Comparison of ENCODE assay signal across 24 cellular contexts in genomic region chr12:104637616-104638015, GRCh38.
DNase-seq lines count a peak whose midpoint lies in the region; ATAC-seq, FAIRE-seq and TF ChIP-seq lines count a peak whose summit lies in the region.
"Had no signal": no experiment of that assay in that cellular context is flagged by ENCODE, and none has a peak within 500 bp of the region (broad histone marks: within the 10 kb centered on the region; RNA-seq: fewer than 3 reads in every experiment).

No MANE protein-coding gene starts in this region.

- H3K4me1 ChIP-seq in CD4-positive, CD25-positive, alpha-beta regulatory T cell (ENCODE audit: control insufficient read depth, insufficient read depth, low read length, poor library complexity, severe bottlenecking), result peaks cover 27% of the 10 kb centered on the region
- H3K4me1 ChIP-seq in H9 (ENCODE audit: insufficient read depth, low read length) (no peaks in the 10 kb centered on the region), K562 (replicated peaks in 1 of 2; ENCODE audit: control insufficient read depth in 2 of 2, insufficient read depth in 2 of 2, low read length in 2 of 2) (peaks cover 4 to 7% of the 10 kb centered on the region in 2 experiments; a peak in 2 of 5 replicates), mesenchymal stem cell (ENCODE audit: control insufficient read depth, insufficient read depth, low read depth, low read length) (no peaks in the 10 kb centered on the region), PC-3 (ENCODE audit: insufficient read depth, low read length) (no peaks in the 10 kb centered on the region)
- H3K4me1 ChIP-seq: parathyroid adenoma, thyroid gland had no signal

- no peaks in the 10 kb centered on the region for H3K27me3 ChIP-seq in CD4-positive, CD25-positive, alpha-beta regulatory T cell (ENCODE audit: control insufficient read depth, insufficient read depth, low read length)
- no peaks in the 10 kb centered on the region for H3K27me3 ChIP-seq in H9 (ENCODE audit: insufficient read depth, low read length)
- H3K27me3 ChIP-seq in K562 (ENCODE audit: control insufficient read depth in 2 of 2, insufficient read depth in 2 of 2, low read length in 2 of 2), result no peaks in the 10 kb centered on the region
- peaks cover 0 to 23% of the 10 kb centered on the region in 2 experiments for H3K27me3 ChIP-seq in mesenchymal stem cell (ENCODE audit: control insufficient read depth in 1 of 2, insufficient read depth in 1 of 2, low read length in 2 of 2)
- H3K27me3 ChIP-seq in PC-3 (ENCODE audit: low read length), result no peaks in the 10 kb centered on the region
- H3K27me3 ChIP-seq: thyroid gland had no signal

- H3K9me2 ChIP-seq in PC-3 (replicated peaks; ENCODE audit: low read length), result no peaks in the 10 kb centered on the region

- H3K36me3 Mint-ChIP-seq in CD4-positive, CD25-positive, alpha-beta regulatory T cell, result peaks cover 32% of the 10 kb centered on the region
- no peaks in the 10 kb centered on the region; a peak in 1 of 7 replicates for H3K36me3 Mint-ChIP-seq in H9 (ENCODE audit: insufficient read depth in 1 of 3, low read depth in 3 of 3)

- no peak overlapping the region for H2AFZ ChIP-seq in H9 (ENCODE audit: low read length)
- no peak overlapping the region for H2AFZ ChIP-seq in K562 (ENCODE audit: low read depth, low read length)
- no peak overlapping the region for H2AFZ ChIP-seq in mesenchymal stem cell (ENCODE audit: low read depth, low read length)
- no peak overlapping the region for H2AFZ ChIP-seq in PC-3 (ENCODE audit: low read length)
- H2AFZ ChIP-seq: GM23338, parathyroid adenoma had no signal

- H4K5ac ChIP-seq in H9 (ENCODE audit: insufficient read length, low read depth, low read length), result no peak overlapping the region

- H3K4ac ChIP-seq in H9 (ENCODE audit: low read depth, low read length) (no peak overlapping the region), mesenchymal stem cell (ENCODE audit: low read depth in 1 of 2, low read length in 2 of 2) (no peak overlapping the region)

- no peak overlapping the region for H2BK12ac ChIP-seq in H9 (ENCODE audit: insufficient read length, low read depth, low read length)
- no peak overlapping the region for H2BK12ac ChIP-seq in mesenchymal stem cell (ENCODE audit: low read length in 2 of 2)

- H3K14ac ChIP-seq in H9 (ENCODE audit: insufficient read depth, low read length) (no peak overlapping the region), mesenchymal stem cell (ENCODE audit: low read length in 2 of 2) (no peak overlapping the region)

- no peak for FAIRE-seq in K562 (lab: Jason Lieb, UNC)
- FAIRE-seq: endothelial cell of umbilical vein, TTC549 had no signal

- POLR2A ChIA-PET in K562 (lab: Yijun Ruan, JAX) (interaction anchor here (0.9 kb wide), 1 partner anchor 121 kb away, joined by 4 read pairs; no protein-coding TSS in a partner anchor), PC-3 (lab: Charles Lee; ENCODE audit: unreplicated experiment) (no interaction called here)

- peaks cover 38 to 85% (median 67%) of the 10 kb centered on the region in 4 donors for H3K4me1 Mint-ChIP-seq in CD4-positive, CD25-positive, alpha-beta regulatory T cell
- peaks cover 7 to 9% of the 10 kb centered on the region in 2 experiments; a peak in 3 of 4 replicates for H3K4me1 Mint-ChIP-seq in H9

- ATAC-seq in CD4-positive, CD25-positive, alpha-beta regulatory T cell (ENCODE audit: low read depth in 2 of 2), result no peak
- peak; percentile 64 for ATAC-seq in K562
- ATAC-seq in PC-3, result no peak
- ATAC-seq: GM23338, left colon had no signal

- no peak overlapping the region for H2BK20ac ChIP-seq in H9 (ENCODE audit: low read depth, low read length, poor library complexity, severe bottlenecking)

- no peaks in the 10 kb centered on the region for H3K23me2 ChIP-seq in H9 (ENCODE audit: insufficient read length, low read depth, low read length, poor library complexity, severe bottlenecking)

- WGBS in H9 (ENCODE audit: extremely low coverage, insufficient read length, low lambda C conversion rate), result no CpG with 5 or more reads among the region's 6 CpGs
- 52% methylated on average over 4 of the region's 6 CpGs for WGBS in K562 (ENCODE audit: insufficient coverage, low coverage, missing lambda C conversion rate)
- 72% methylated on average over 6 of the region's 6 CpGs for WGBS in mesenchymal stem cell

- H2BK5ac ChIP-seq in H9 (ENCODE audit: insufficient read length, low read length), result no peak overlapping the region
- H2BK5ac ChIP-seq in mesenchymal stem cell (ENCODE audit: low read depth, low read length, poor library complexity, severe bottlenecking), result no peak overlapping the region

- BruUV-seq in K562 (replicated peaks; lab: Mats Ljungman, UMichigan), result no TSS peak
- no TSS peak for BruUV-seq in PC-3 (replicated peaks; lab: Mats Ljungman, UMichigan)

- H3T11ph ChIP-seq in H9 (ENCODE audit: low read length), result no peak overlapping the region

- no peak overlapping the region for H4K91ac ChIP-seq in H9 (ENCODE audit: insufficient read length, low read depth, low read length)
- H4K91ac ChIP-seq in mesenchymal stem cell (ENCODE audit: low read length), result no peak overlapping the region

- H2BK120ac ChIP-seq in H9 (ENCODE audit: low read depth, low read length, poor library complexity, severe bottlenecking), result no peak overlapping the region
- H2BK120ac ChIP-seq in mesenchymal stem cell (ENCODE audit: low read depth, low read length), result no peak overlapping the region

- in situ Hi-C loops in K562 (cut with MboI), result no loop called here

- no peaks in the 10 kb centered on the region for H3K27me3 Mint-ChIP-seq in CD4-positive, CD25-positive, alpha-beta regulatory T cell
- no peaks in the 10 kb centered on the region for H3K27me3 Mint-ChIP-seq in H9 (ENCODE audit: low read depth)

- no peaks in the 10 kb centered on the region for H4K20me1 ChIP-seq in H9 (ENCODE audit: control insufficient read depth, insufficient read depth, insufficient read length)
- H4K20me1 ChIP-seq in K562 (replicated peaks; ENCODE audit: control insufficient read depth, insufficient read depth, low read length), result no peaks in the 10 kb centered on the region
- no peaks in the 10 kb centered on the region for H4K20me1 ChIP-seq in PC-3 (ENCODE audit: low read length)

- H3K9me1 ChIP-seq in K562 (ENCODE audit: control insufficient read depth, insufficient read depth, low read length), result no peaks in the 10 kb centered on the region

- no peak overlapping the region for H3K23ac ChIP-seq in H9 (ENCODE audit: insufficient read length, low read depth, low read length)
- H3K23ac ChIP-seq in mesenchymal stem cell (ENCODE audit: low read length in 2 of 2), result no peak overlapping the region

- H3K18ac ChIP-seq in H9 (ENCODE audit: insufficient read length, low read depth, low read length) (no peak overlapping the region), mesenchymal stem cell (ENCODE audit: low read depth in 1 of 2, low read length in 2 of 2) (no peak overlapping the region)

- H2AK5ac ChIP-seq in H9 (ENCODE audit: insufficient read length, low read length) (no peak overlapping the region), mesenchymal stem cell (ENCODE audit: low read length, severe bottlenecking) (no peak overlapping the region)

- no peak for TF ChIP-seq EP300 in K562 (IDR thresholded peaks at IDR 0.05; ENCODE audit: low read length)

- CTCF ChIA-PET in K562 (lab: Yijun Ruan, JAX; ENCODE audit: low intra/inter-chr PET ratio) (no interaction called here), PC-3 (lab: Charles Lee) (no interaction called here)

- H3K4me2 ChIP-seq in H9 (ENCODE audit: insufficient read depth, insufficient read length, low read length) (no peak overlapping the region), K562 (ENCODE audit: insufficient read depth, low read length) (no peak overlapping the region), mesenchymal stem cell (ENCODE audit: low read length, poor library complexity, severe bottlenecking) (no peak overlapping the region), PC-3 (ENCODE audit: low read length) (no peak overlapping the region)
- H3K4me2 ChIP-seq: GM23338 had no signal

- H3K9ac ChIP-seq in H9 (ENCODE audit: extremely low read depth, insufficient read length, low read length), result no peak overlapping the region
- H3K9ac ChIP-seq in K562 (ENCODE audit: insufficient read depth in 1 of 2, low read depth in 2 of 2, low read length in 2 of 2), result peak overlapping the region in 1 of 2 experiments; percentile 19; a peak in 1 of 4 replicates
- H3K9ac ChIP-seq in mesenchymal stem cell (ENCODE audit: low read length), result no peak overlapping the region
- no peak overlapping the region for H3K9ac ChIP-seq in PC-3 (ENCODE audit: low read length)
- H3K9ac ChIP-seq: parathyroid adenoma had no signal

- no peak overlapping the region for H3K4me3 ChIP-seq in CD4-positive, CD25-positive, alpha-beta regulatory T cell (ENCODE audit: low read depth, low read length)
- no peak overlapping the region for H3K4me3 ChIP-seq in K562
- no peak overlapping the region for H3K4me3 ChIP-seq in mesenchymal stem cell (ENCODE audit: insufficient read depth in 1 of 2, low read depth in 1 of 2, low read length in 2 of 2)
- no peak overlapping the region for H3K4me3 ChIP-seq in PC-3 (ENCODE audit: low read length)
- H3K4me3 ChIP-seq: GM23338, SK-N-MC, skin epidermis, thyroid gland had no signal

- H3K9me3 Mint-ChIP-seq in CD4-positive, CD25-positive, alpha-beta regulatory T cell, result peaks cover 0 to 2% (median 0%) of the 10 kb centered on the region in 7 donors
- peaks cover 0 to 3% of the 10 kb centered on the region in 2 experiments; a peak in 2 of 5 replicates for H3K9me3 Mint-ChIP-seq in H9

- H4K8ac ChIP-seq in H9 (replicated peaks; ENCODE audit: insufficient read length, low read depth, low read length) (no peak overlapping the region), mesenchymal stem cell (ENCODE audit: low read length) (peak overlapping the region; percentile 1)

- H3K79me1 ChIP-seq in H9 (ENCODE audit: insufficient read depth, low read depth, low read length, poor library complexity, severe bottlenecking), result no peaks in the 10 kb centered on the region
- no peaks in the 10 kb centered on the region for H3K79me1 ChIP-seq in mesenchymal stem cell (replicated peaks; ENCODE audit: low read length, poor library complexity, severe bottlenecking)

- H3K79me2 ChIP-seq in H9 (ENCODE audit: insufficient read depth, low read length), result no peaks in the 10 kb centered on the region
- H3K79me2 ChIP-seq in K562 (ENCODE audit: control insufficient read depth, insufficient read depth, low read length), result peaks cover 30% of the 10 kb centered on the region; the same call in 2 of the 3 replicates
- H3K79me2 ChIP-seq in PC-3 (ENCODE audit: low read length), result no peaks in the 10 kb centered on the region
- H3K79me2 ChIP-seq: parathyroid adenoma had no signal

- H3F3A ChIP-seq in PC-3 (ENCODE audit: low read length, unreplicated experiment), result no peaks in the 10 kb centered on the region

- peak overlapping the region in 1 of 4 donors; percentile 21 for H3K4me3 Mint-ChIP-seq in CD4-positive, CD25-positive, alpha-beta regulatory T cell
- no peak overlapping the region for H3K4me3 Mint-ChIP-seq in H9
- H3K4me3 Mint-ChIP-seq: GM23338 had no signal

- DNase-seq in CD4-positive, CD25-positive, alpha-beta regulatory T cell, result no peak
- DNase-seq in H9 (no peak), K562 (ENCODE audit: extremely low read depth in 1 of 4, low spot score in 3 of 4) (peak in 1 of 4 experiments; percentile 29), mesenchymal stem cell (no peak), NAMALWA (ENCODE audit: low spot score) (no peak), PC-3 (no peak), NCI-H1436 treated with DMSO at 0.1 percent for 48 hours (lab: John Stamatoyannopoulos, UW) (no peak)
- DNase-seq: activated effector memory CD4-positive, alpha-beta T cell treated with Interleukin-2 at 50 U/mL for 16 hours; AML-193; DMS153; foreskin fibroblast; IMR-90; left colon; NCI-H1092; NCI-H526 treated with DMSO at 0.1 percent for 48 hours; stimulated activated CD4-positive, alpha-beta T cell treated with anti-CD3 and anti-CD28 coated beads, Interleukin-4, amount 100 ng/mL, for 4 hours; stimulated activated CD8-positive, alpha-beta memory T cell treated with anti-CD3 and anti-CD28 coated beads, Interleukin-4, amount 100 ng/mL, for 48 hours; thyroid gland had no signal

- no peak for TF ChIP-seq POLR2A in K562 (conservative IDR thresholded peaks at IDR 0.05)

- H3K56ac ChIP-seq in H9 (ENCODE audit: insufficient read length, low read depth, low read length), result no peak overlapping the region

- no peak for TF ChIP-seq CTCF in H9 (conservative IDR thresholded peaks at IDR 0.05)
- TF ChIP-seq CTCF in K562 (IDR thresholded peaks at IDR 0.05 in 2 of 3, conservative IDR thresholded peaks at IDR 0.05 in 1 of 3; ENCODE audit: insufficient read depth in 2 of 3, low read depth in 1 of 3, low read length in 3 of 3), result no peak
- TF ChIP-seq CTCF in PC-3 (conservative IDR thresholded peaks at IDR 0.05; ENCODE audit: low read depth, low read length), result no peak

- peaks cover 10% of the 10 kb centered on the region for H3K36me3 ChIP-seq in CD4-positive, CD25-positive, alpha-beta regulatory T cell (ENCODE audit: control insufficient read depth, insufficient read depth, low read length)
- H3K36me3 ChIP-seq in K562 (ENCODE audit: control insufficient read depth, insufficient read depth, low read length), result peaks cover 12% of the 10 kb centered on the region; the same call in 2 of the 3 replicates
- H3K36me3 ChIP-seq in mesenchymal stem cell (ENCODE audit: control insufficient read depth in 1 of 2, insufficient read depth in 2 of 2, low read depth in 1 of 2, low read length in 2 of 2), result peaks cover 0 to 3% of the 10 kb centered on the region in 2 experiments
- H3K36me3 ChIP-seq in PC-3 (ENCODE audit: low read depth, low read length), result peaks cover 5% of the 10 kb centered on the region; the same call in 1 of the 2 replicates
- H3K36me3 ChIP-seq: thyroid gland had no signal

- no peaks in the 10 kb centered on the region for H3K9me3 ChIP-seq in CD4-positive, CD25-positive, alpha-beta regulatory T cell (ENCODE audit: control insufficient read depth in 2 of 2, low read length in 2 of 2)
- no peaks in the 10 kb centered on the region for H3K9me3 ChIP-seq in H9 (ENCODE audit: control insufficient read depth, low read depth, low read length)
- H3K9me3 ChIP-seq in K562 (replicated peaks; ENCODE audit: control insufficient read depth, insufficient read depth, low read depth, low read length), result peaks cover 2% of the 10 kb centered on the region; the same call in 1 of the 2 replicates
- H3K9me3 ChIP-seq in mesenchymal stem cell (ENCODE audit: control insufficient read depth, low read length), result peaks cover 8% of the 10 kb centered on the region
- H3K9me3 ChIP-seq in PC-3 (ENCODE audit: low read length), result no peaks in the 10 kb centered on the region
- H3K9me3 ChIP-seq: thyroid gland had no signal

- H2BK15ac ChIP-seq in H9 (ENCODE audit: low read depth, low read length) (no peak overlapping the region), mesenchymal stem cell (ENCODE audit: low read depth, poor library complexity, severe bottlenecking) (no peak overlapping the region)

- H3K27ac Mint-ChIP-seq in CD4-positive, CD25-positive, alpha-beta regulatory T cell, result peak overlapping the region in 2 of 3 donors; percentile 56 to 68
- peak overlapping the region in 2 of 3 experiments; percentile 3 to 80; a peak in 5 of 7 replicates for H3K27ac Mint-ChIP-seq in H9
- H3K27ac Mint-ChIP-seq: GM23338 had no signal

- intact Hi-C loops in K562 (cut with micrococcal nuclease), result no loop called here
- intact Hi-C loops in PC-3 (cut with micrococcal nuclease), result no loop called here

- no peak overlapping the region for H3K27ac ChIP-seq in CD4-positive, CD25-positive, alpha-beta regulatory T cell (ENCODE audit: insufficient read depth, low read length, poor library complexity, severe bottlenecking)
- H3K27ac ChIP-seq in H9 (ENCODE audit: insufficient read length, low read depth, low read length) (no peak overlapping the region), K562 (ENCODE audit: extremely low read depth, low read depth, low read length) (no peak overlapping the region), mesenchymal stem cell (ENCODE audit: low read length, poor library complexity, severe bottlenecking) (no peak overlapping the region), PC-3 (ENCODE audit: low read length) (no peak overlapping the region)
- H3K27ac ChIP-seq: parathyroid adenoma, SK-N-MC, thyroid gland had no signal

- TF ChIP-seq RAD21 in K562 (CRISPR knock-in tag; conservative IDR thresholded peaks at IDR 0.05 in 1 of 2, IDR thresholded peaks at IDR 0.05 in 1 of 2), result no peak
